Comparison of ENCODE assay signal across 8 cellular contexts in the genomic region with DNA sequence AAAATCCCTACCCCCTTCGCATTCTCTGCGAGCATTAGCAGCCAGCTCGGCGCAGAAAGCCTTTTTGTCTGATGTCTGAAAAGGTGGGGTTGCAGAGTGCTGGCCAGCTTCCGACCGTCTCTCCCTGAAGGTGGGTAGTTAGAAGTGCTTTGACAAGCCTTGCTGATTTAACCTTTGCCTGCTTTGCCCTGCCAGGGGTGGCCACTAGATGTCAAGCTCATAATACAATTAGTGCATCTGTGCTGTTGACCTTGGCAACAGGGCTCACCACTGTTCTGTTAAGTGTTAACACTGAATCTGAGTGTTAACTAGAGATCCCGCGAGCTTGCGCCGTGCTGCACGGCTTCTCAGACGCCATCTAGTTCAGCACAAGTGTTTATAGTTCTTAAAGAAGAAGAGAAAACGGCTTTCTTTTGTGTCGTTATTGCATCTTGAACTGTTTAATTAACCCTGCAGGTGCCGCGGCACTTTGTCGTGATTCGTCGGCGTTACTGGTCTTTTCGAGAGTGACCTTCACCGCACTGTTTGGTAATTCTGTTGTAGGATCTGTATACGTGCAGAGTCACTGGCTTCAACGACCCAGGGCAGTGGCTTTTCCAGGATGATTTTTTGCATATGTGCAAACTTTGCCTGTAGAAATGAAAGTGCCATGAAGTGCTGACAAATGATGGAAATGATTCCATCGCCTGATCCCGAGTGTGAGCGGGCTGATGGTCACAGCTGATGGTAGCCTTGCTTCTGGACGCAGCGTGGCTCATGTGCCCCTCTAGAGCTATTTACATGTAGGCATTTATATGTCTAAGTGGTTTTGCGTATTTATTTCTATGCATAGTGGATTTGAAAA. TPM values are rescaled to one million over a fixed set of nuclear protein-coding genes. Genes with fewer than 3 reads are reported as not detected.
DNase-seq lines count a peak whose midpoint lies in the region; ATAC-seq and TF ChIP-seq lines count a peak whose summit lies in the region.

No MANE protein-coding gene starts in this region.

- intact Hi-C loops in left ventricle myocardium inferior (cut with micrococcal nuclease) (no loop called here), Right ventricle myocardium inferior (cut with DNase I) (loop anchor here (10.0 kb wide), 3 partner anchors 260 to 1080 kb away; no protein-coding TSS in a partner anchor)

- TF ChIP-seq EP300 in Ishikawa (IDR thresholded peaks at IDR 0.05; ENCODE audit: borderline replicate concordance) = no peak

- peaks cover 100% of the 10 kb centered on the region for H3K27me3 ChIP-seq in left ventricle myocardium inferior (ENCODE audit: low read depth)

- peaks cover 7% of the 10 kb centered on the region for H3K4me1 Mint-ChIP-seq in T-helper 2 cell treated with Interferon-gamma antibody and Interleukin-4, amounts not matched to agents 5 μg/mL and 100 μg/mL, for 36 hours (ENCODE audit: low read depth)

- peaks cover 11% of the 10 kb centered on the region for H3K4me1 ChIP-seq in left ventricle myocardium inferior

- H3K27ac ChIP-seq in left ventricle myocardium inferior (replicated peaks) = no peak overlapping the region

- no peaks in the 10 kb centered on the region for H3K36me3 ChIP-seq in left ventricle myocardium inferior

- peak; percentile 50 for TF ChIP-seq RAD21 in Ishikawa (IDR thresholded peaks at IDR 0.05; ENCODE audit: low read depth)

- peaks cover 72% of the 10 kb centered on the region for H3K27me3 Mint-ChIP-seq in T-helper 2 cell treated with Interferon-gamma antibody and Interleukin-4, amounts not matched to agents 5 μg/mL and 100 μg/mL, for 36 hours (ENCODE audit: low read depth)

- no peak overlapping the region for H3K4me3 ChIP-seq in left ventricle myocardium inferior

- TF ChIP-seq CTCF in left ventricle myocardium inferior (IDR thresholded peaks at IDR 0.05; ENCODE audit: borderline replicate concordance) = peak; percentile 30

- DNase-seq in left ventricle myocardium inferior (no peak), Right ventricle myocardium inferior (ENCODE audit: missing footprints) (no peak), iPS-NIHi7 (ENCODE audit: extremely low spot score) (peak; percentile 61), NCI-H226 (no peak)
- DNase-seq in T-helper 2 cell treated with Interferon-gamma antibody and Interleukin-4, amounts not matched to agents 5 μg/mL and 100 μg/mL, for 36 hours (ENCODE audit: low spot score) = peak; percentile 10
- no peak for DNase-seq in stimulated activated CD4-positive, alpha-beta T cell treated with anti-CD3 and anti-CD28 coated beads, Interleukin-4, amount 100 ng/mL, for 1 hour

- ATAC-seq in Right ventricle myocardium inferior (no peak), HG03039 (IDR thresholded peaks at IDR 0.05; ENCODE audit: unreplicated experiment) (no peak)

- H3K4me3 Mint-ChIP-seq in T-helper 2 cell treated with Interferon-gamma antibody and Interleukin-4, amounts not matched to agents 5 μg/mL and 100 μg/mL, for 36 hours = no peak overlapping the region

- H3K9me3 ChIP-seq in left ventricle myocardium inferior (replicated peaks) = no peaks in the 10 kb centered on the region

- no peak overlapping the region for H3K27ac Mint-ChIP-seq in T-helper 2 cell treated with Interferon-gamma antibody and Interleukin-4, amounts not matched to agents 5 μg/mL and 100 μg/mL, for 36 hours

- peaks cover 5% of the 10 kb centered on the region for H3K36me3 Mint-ChIP-seq in T-helper 2 cell treated with Interferon-gamma antibody and Interleukin-4, amounts not matched to agents 5 μg/mL and 100 μg/mL, for 36 hours (ENCODE audit: low read depth)

- peaks cover 6% of the 10 kb centered on the region for H3K9me3 Mint-ChIP-seq in T-helper 2 cell treated with Interferon-gamma antibody and Interleukin-4, amounts not matched to agents 5 μg/mL and 100 μg/mL, for 36 hours

TF ChIP-seq in Ishikawa, 13 proteins besides CTCF, POLR2A, EP300 and RAD21:
- TF ChIP-seq, protein P1, sequence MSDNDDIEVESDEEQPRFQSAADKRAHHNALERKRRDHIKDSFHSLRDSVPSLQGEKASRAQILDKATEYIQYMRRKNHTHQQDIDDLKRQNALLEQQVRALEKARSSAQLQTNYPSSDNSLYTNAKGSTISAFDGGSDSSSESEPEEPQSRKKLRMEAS (IDR thresholded peaks at IDR 0.05) = no peak
- TF ChIP-seq, protein P2, sequence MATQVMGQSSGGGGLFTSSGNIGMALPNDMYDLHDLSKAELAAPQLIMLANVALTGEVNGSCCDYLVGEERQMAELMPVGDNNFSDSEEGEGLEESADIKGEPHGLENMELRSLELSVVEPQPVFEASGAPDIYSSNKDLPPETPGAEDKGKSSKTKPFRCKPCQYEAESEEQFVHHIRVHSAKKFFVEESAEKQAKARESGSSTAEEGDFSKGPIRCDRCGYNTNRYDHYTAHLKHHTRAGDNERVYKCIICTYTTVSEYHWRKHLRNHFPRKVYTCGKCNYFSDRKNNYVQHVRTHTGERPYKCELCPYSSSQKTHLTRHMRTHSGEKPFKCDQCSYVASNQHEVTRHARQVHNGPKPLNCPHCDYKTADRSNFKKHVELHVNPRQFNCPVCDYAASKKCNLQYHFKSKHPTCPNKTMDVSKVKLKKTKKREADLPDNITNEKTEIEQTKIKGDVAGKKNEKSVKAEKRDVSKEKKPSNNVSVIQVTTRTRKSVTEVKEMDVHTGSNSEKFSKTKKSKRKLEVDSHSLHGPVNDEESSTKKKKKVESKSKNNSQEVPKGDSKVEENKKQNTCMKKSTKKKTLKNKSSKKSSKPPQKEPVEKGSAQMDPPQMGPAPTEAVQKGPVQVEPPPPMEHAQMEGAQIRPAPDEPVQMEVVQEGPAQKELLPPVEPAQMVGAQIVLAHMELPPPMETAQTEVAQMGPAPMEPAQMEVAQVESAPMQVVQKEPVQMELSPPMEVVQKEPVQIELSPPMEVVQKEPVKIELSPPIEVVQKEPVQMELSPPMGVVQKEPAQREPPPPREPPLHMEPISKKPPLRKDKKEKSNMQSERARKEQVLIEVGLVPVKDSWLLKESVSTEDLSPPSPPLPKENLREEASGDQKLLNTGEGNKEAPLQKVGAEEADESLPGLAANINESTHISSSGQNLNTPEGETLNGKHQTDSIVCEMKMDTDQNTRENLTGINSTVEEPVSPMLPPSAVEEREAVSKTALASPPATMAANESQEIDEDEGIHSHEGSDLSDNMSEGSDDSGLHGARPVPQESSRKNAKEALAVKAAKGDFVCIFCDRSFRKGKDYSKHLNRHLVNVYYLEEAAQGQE (IDR thresholded peaks at IDR 0.05; ENCODE audit: low read depth) = no peak
- TF ChIP-seq CREB1 (IDR thresholded peaks at IDR 0.05; ENCODE audit: low read depth) = no peak

RNA-seq across cellular contexts. Expression of a gene that starts 5.5 kb away (rescaled TPM):
- total RNA-seq in left ventricle myocardium inferior (0.36 TPM), Right ventricle myocardium inferior (0.05 TPM)

Comparison
In these comparisons a context has a peak if more than half of its experiments do, and no peak if none do; other contexts are left out.
1. DNase-seq: peak in T-helper 2 cell treated with Interferon-gamma antibody and Interleukin-4, amounts not matched to agents 5 μg/mL and 100 μg/mL, for 36 hours (single experiment) and iPS-NIHi7 (single experiment); none in left ventricle myocardium inferior (single experiment), Right ventricle myocardium inferior (single experiment), stimulated activated CD4-positive, alpha-beta T cell treated with anti-CD3 and anti-CD28 coated beads, Interleukin-4, amount 100 ng/mL, for 1 hour (single experiment) and NCI-H226 (single experiment).